Comparison of ENCODE assay signal across 28 cellular contexts in the genomic region with DNA sequence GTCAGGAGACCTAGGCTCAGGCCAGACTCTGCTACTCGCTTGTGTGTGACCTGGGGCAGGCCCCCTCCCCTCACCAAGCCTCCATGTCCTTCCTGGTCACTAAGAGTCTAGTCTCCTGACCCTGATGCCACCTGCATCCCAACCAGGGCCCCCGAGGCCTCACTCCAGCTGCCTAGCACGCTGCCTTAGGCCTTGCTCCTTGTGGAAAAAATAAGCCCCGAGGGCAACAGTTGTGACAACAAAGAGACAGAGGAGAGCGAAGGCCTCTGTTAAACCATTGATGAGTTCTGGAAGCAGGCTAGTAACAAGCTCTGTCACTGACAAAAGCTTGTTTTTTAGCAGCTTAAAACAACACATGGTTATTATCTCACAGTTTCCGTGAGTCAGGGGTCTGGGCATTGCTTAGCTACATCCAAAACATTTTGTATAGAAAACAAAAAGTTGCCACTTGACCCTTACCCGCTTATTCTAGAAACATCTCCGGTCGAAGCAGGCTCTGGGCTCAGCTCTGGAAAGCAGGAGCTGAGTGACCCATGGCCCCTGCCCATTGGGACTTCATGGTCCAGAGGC. TPM values are rescaled to one million over a fixed set of nuclear protein-coding genes. Genes with fewer than 3 reads are reported as not detected.
DNase-seq lines count a peak whose midpoint lies in the region; ATAC-seq, FAIRE-seq and TF ChIP-seq lines count a peak whose summit lies in the region.
"Had no signal": no experiment of that assay in that cellular context is flagged by ENCODE, and none has a peak within 500 bp of the region (broad histone marks: within the 10 kb centered on the region; RNA-seq: fewer than 3 reads in every experiment).

No MANE protein-coding gene starts in this region.

- H4K91ac ChIP-seq in trophoblast cell (ENCODE audit: low read depth, low read length), result no peak overlapping the region

- H3K4ac ChIP-seq in trophoblast cell (ENCODE audit: low read depth, low read length), result no peak overlapping the region

- H3K27ac ChIP-seq in kidney (ENCODE audit: low read depth in 2 of 2, low read length in 2 of 2) (no peak overlapping the region), trophoblast cell (ENCODE audit: low read depth, low read length) (no peak overlapping the region)
- H3K27ac ChIP-seq in effector memory CD4-positive, alpha-beta T cell (ENCODE audit: insufficient read depth, low read length, poor library complexity, severe bottlenecking), result no peak overlapping the region
- no peak overlapping the region for H3K27ac ChIP-seq in CD8-positive, alpha-beta memory T cell (ENCODE audit: low read depth, low read length)
- H3K27ac ChIP-seq: A549; BLaER1 treated with 17β-estradiol and CSF1 and Interleukin-3, amounts not matched to agents 10 nM and 100 nM had no signal

- H2AK5ac ChIP-seq in trophoblast cell (ENCODE audit: low read length), result no peak overlapping the region

- DNase-seq in NCI-H146 (lab: John Stamatoyannopoulos, UW) (peak; percentile 68), chondrocyte (ENCODE audit: low spot score) (peak; percentile 71), kidney (peak; percentile 35), trophoblast cell (peak; percentile 84 to 96)
- DNase-seq in effector memory CD4-positive, alpha-beta T cell, result no peak
- DNase-seq in CD8-positive, alpha-beta memory T cell, result no peak
- DNase-seq: AML-193; Caco-2; CD4-positive, alpha-beta T cell; DMS79; EL; GF-D8; Kasumi-1; NCI-H1092 treated with DMSO at 0.1 percent for 48 hours; NCI-H1436; NCI-H1930; NCI-H2107; NCI-H446; NCI-H524 treated with DMSO at 0.1 percent for 48 hours; NCI-H774 had no signal

- no peaks in the 10 kb centered on the region for H3K9me3 Mint-ChIP-seq in chondrocyte (ENCODE audit: low read depth)
- H3K9me3 Mint-ChIP-seq in CD8-positive, alpha-beta memory T cell, result no peaks in the 10 kb centered on the region
- H3K9me3 Mint-ChIP-seq: CD4-positive, alpha-beta T cell had no signal

- peak overlapping the region; percentile 33 for H3K14ac ChIP-seq in trophoblast cell (ENCODE audit: low read length)

- no peak overlapping the region for H3K27ac Mint-ChIP-seq in chondrocyte (ENCODE audit: unreplicated experiment)
- no peak overlapping the region for H3K27ac Mint-ChIP-seq in CD8-positive, alpha-beta memory T cell
- H3K27ac Mint-ChIP-seq: CD4-positive, alpha-beta T cell had no signal

- TF ChIP-seq CTCF in chondrocyte (IDR thresholded peaks at IDR 0.05) (no peak), kidney (IDR thresholded peaks at IDR 0.05; ENCODE audit: borderline replicate concordance, extremely low read depth, insufficient read depth) (no peak)

- H4K12ac ChIP-seq in trophoblast cell (ENCODE audit: low read depth, low read length), result no peak overlapping the region

- intact Hi-C loops in kidney (cut with DNase I), result no loop called here

- H2BK120ac ChIP-seq in trophoblast cell (ENCODE audit: insufficient read depth, low read length, poor library complexity), result no peak overlapping the region

- H3K23ac ChIP-seq in trophoblast cell (ENCODE audit: low read length), result no peak overlapping the region

- no peak overlapping the region for H4K8ac ChIP-seq in trophoblast cell (ENCODE audit: low read depth, low read length)

- POLR2A ChIA-PET in CD8-positive, alpha-beta memory T cell (lab: Charles Lee), result no interaction called here

- no peak overlapping the region for H3K4me2 ChIP-seq in trophoblast cell (ENCODE audit: low read length)
- H3K4me2 ChIP-seq: A549; BLaER1 treated with 17β-estradiol and CSF1 and Interleukin-3, amounts not matched to agents 10 nM and 100 nM had no signal

- no peak for FAIRE-seq in kidney (lab: Jason Lieb, UNC)
- FAIRE-seq: A549, GM12891, H54, HepG2, RCC 7860 had no signal

- H3K36me3 ChIP-seq in kidney (ENCODE audit: control insufficient read depth in 1 of 2, insufficient read depth in 2 of 2, low read length in 2 of 2), result no peaks in the 10 kb centered on the region
- no peaks in the 10 kb centered on the region for H3K36me3 ChIP-seq in trophoblast cell (ENCODE audit: control insufficient read depth in 1 of 2, insufficient read depth in 2 of 2, low read length in 2 of 2)
- no peaks in the 10 kb centered on the region for H3K36me3 ChIP-seq in effector memory CD4-positive, alpha-beta T cell (ENCODE audit: control insufficient read depth, insufficient read depth, low read length)
- H3K36me3 ChIP-seq in CD8-positive, alpha-beta memory T cell (ENCODE audit: insufficient read depth, low read length), result no peaks in the 10 kb centered on the region
- H3K36me3 ChIP-seq: BLaER1 treated with 17β-estradiol and CSF1 and Interleukin-3, amounts not matched to agents 10 nM and 100 nM had no signal

- CTCF ChIA-PET in CD8-positive, alpha-beta memory T cell (lab: Charles Lee), result interaction anchor here (3.7 kb wide), 1 partner anchor 12 kb away, joined by 14 read pairs; no protein-coding TSS in a partner anchor

- no peak overlapping the region for H3K18ac ChIP-seq in trophoblast cell (ENCODE audit: low read length)

- no peak overlapping the region for H3K4me3 Mint-ChIP-seq in chondrocyte (ENCODE audit: unreplicated experiment)
- H3K4me3 Mint-ChIP-seq in CD8-positive, alpha-beta memory T cell, result no peak overlapping the region
- H3K4me3 Mint-ChIP-seq: CD4-positive, alpha-beta T cell had no signal

- H3K27me3 ChIP-seq in trophoblast cell (ENCODE audit: insufficient read depth, low read length), result no peaks in the 10 kb centered on the region
- no peaks in the 10 kb centered on the region for H3K27me3 ChIP-seq in effector memory CD4-positive, alpha-beta T cell (replicated peaks; ENCODE audit: control insufficient read depth, insufficient read depth, low read length, poor library complexity, severe bottlenecking)
- H3K27me3 ChIP-seq in CD8-positive, alpha-beta memory T cell (ENCODE audit: insufficient read depth, low read length, poor library complexity, severe bottlenecking), result no peaks in the 10 kb centered on the region
- H3K27me3 ChIP-seq: BLaER1 treated with 17β-estradiol and CSF1 and Interleukin-3, amounts not matched to agents 10 nM and 100 nM had no signal

- H2BK12ac ChIP-seq in trophoblast cell (ENCODE audit: low read length), result peak overlapping the region; percentile 8

- WGBS in trophoblast cell (ENCODE audit: extremely low coverage, insufficient coverage, insufficient read length), result no CpG with 5 or more reads among the region's 9 CpGs

- H3K9me3 ChIP-seq in kidney (ENCODE audit: control insufficient read depth in 1 of 2, low read length in 2 of 2), result no peaks in the 10 kb centered on the region
- H3K9me3 ChIP-seq in trophoblast cell (ENCODE audit: insufficient read depth, low read depth, low read length), result no peaks in the 10 kb centered on the region
- H3K9me3 ChIP-seq in effector memory CD4-positive, alpha-beta T cell (ENCODE audit: control insufficient read depth, low read length), result no peaks in the 10 kb centered on the region
- no peaks in the 10 kb centered on the region for H3K9me3 ChIP-seq in CD8-positive, alpha-beta memory T cell (ENCODE audit: low read length)
- H3K9me3 ChIP-seq: A549; BLaER1 treated with 17β-estradiol and CSF1 and Interleukin-3, amounts not matched to agents 10 nM and 100 nM; Caco-2 had no signal

- no peak for ATAC-seq in HG03135 (IDR thresholded peaks at IDR 0.05; ENCODE audit: unreplicated experiment)
- ATAC-seq: A549, SK-N-SH treated with all-trans-retinoic acid at 6 μM for 48 hours had no signal

- no peaks in the 10 kb centered on the region for H3K79me2 ChIP-seq in trophoblast cell (ENCODE audit: control insufficient read depth, insufficient read depth, low read length, poor library complexity)

- H3K27me3 Mint-ChIP-seq in chondrocyte (ENCODE audit: low read depth), result peaks cover 9% of the 10 kb centered on the region
- H3K27me3 Mint-ChIP-seq in CD8-positive, alpha-beta memory T cell, result peaks cover 2 to 4% of the 10 kb centered on the region in 2 donors
- H3K27me3 Mint-ChIP-seq: CD4-positive, alpha-beta T cell had no signal

- peak overlapping the region; percentile 3 for H2BK5ac ChIP-seq in trophoblast cell (ENCODE audit: low read depth, low read length, poor library complexity)

- H3K4me1 ChIP-seq in kidney (ENCODE audit: control insufficient read depth in 1 of 2, insufficient read depth in 1 of 2, low read depth in 1 of 2, low read length in 2 of 2), result no peaks in the 10 kb centered on the region
- peaks cover 19 to 25% of the 10 kb centered on the region in 2 experiments for H3K4me1 ChIP-seq in trophoblast cell (ENCODE audit: control insufficient read depth in 1 of 2, insufficient read depth in 2 of 2, low read length in 2 of 2)
- no peaks in the 10 kb centered on the region for H3K4me1 ChIP-seq in effector memory CD4-positive, alpha-beta T cell (ENCODE audit: control insufficient read depth, insufficient read depth, low read length, poor library complexity, severe bottlenecking)
- H3K4me1 ChIP-seq in CD8-positive, alpha-beta memory T cell (ENCODE audit: insufficient read depth, low read length), result no peaks in the 10 kb centered on the region
- H3K4me1 ChIP-seq: A549; BLaER1 treated with 17β-estradiol and CSF1 and Interleukin-3, amounts not matched to agents 10 nM and 100 nM had no signal

- no peak overlapping the region for H2AFZ ChIP-seq in trophoblast cell (ENCODE audit: insufficient read depth, low read length, poor library complexity)

- no peak overlapping the region for H3K4me3 ChIP-seq in kidney (ENCODE audit: low read length in 2 of 2)
- no peak overlapping the region for H3K4me3 ChIP-seq in trophoblast cell (ENCODE audit: low read depth, low read length)
- H3K4me3 ChIP-seq in effector memory CD4-positive, alpha-beta T cell (ENCODE audit: insufficient read depth, low read depth, low read length, poor library complexity, severe bottlenecking), result no peak overlapping the region
- H3K4me3 ChIP-seq in CD8-positive, alpha-beta memory T cell (ENCODE audit: low read length), result no peak overlapping the region
- H3K4me3 ChIP-seq: A549; BLaER1 treated with 17β-estradiol and CSF1 and Interleukin-3, amounts not matched to agents 10 nM and 100 nM had no signal

- no peak overlapping the region for H3K9ac ChIP-seq in kidney (ENCODE audit: low read length in 2 of 2)
- H3K9ac ChIP-seq in trophoblast cell (ENCODE audit: low read length), result no peak overlapping the region
- H3K9ac ChIP-seq: BLaER1 treated with 17β-estradiol and CSF1 and Interleukin-3, amounts not matched to agents 10 nM and 100 nM had no signal

- peaks cover 4% of the 10 kb centered on the region for H3K79me1 ChIP-seq in trophoblast cell (ENCODE audit: low read length)

- H3K36me3 Mint-ChIP-seq in chondrocyte (ENCODE audit: low read depth), result no peaks in the 10 kb centered on the region
- no peaks in the 10 kb centered on the region for H3K36me3 Mint-ChIP-seq in CD8-positive, alpha-beta memory T cell

- no peaks in the 10 kb centered on the region for H3K4me1 Mint-ChIP-seq in chondrocyte (ENCODE audit: low read depth)
- no peaks in the 10 kb centered on the region for H3K4me1 Mint-ChIP-seq in CD8-positive, alpha-beta memory T cell

RNA-seq across cellular contexts. Expression of gene TBC1D2, which starts 48.2 kb away (rescaled TPM):
- total RNA-seq in chondrocyte, result 24.3 to 30.8 TPM (median 24.5 TPM) in 3 replicates
- total RNA-seq in kidney, result 19.6 TPM
- polyA plus RNA-seq in kidney (ENCODE audit: insufficient read depth, low read depth, low replicate concordance), result 7.7 TPM
- polyA plus RNA-seq in trophoblast cell (2013), result 18.4 and 19.5 TPM in 2 replicates
- total RNA-seq in CD8-positive, alpha-beta memory T cell, result 1 to 10 TPM; 3.3 to 4.8 TPM
- polyA plus RNA-seq in CD8-positive, alpha-beta memory T cell, result 5.6 TPM

Comparison
In these comparisons a context has a peak if more than half of its experiments do, and no peak if none do; other contexts are left out.
1. DNase-seq: peak in NCI-H146 (single experiment), chondrocyte (single experiment), kidney (single experiment) and trophoblast cell (2 of 2); none in effector memory CD4-positive, alpha-beta T cell (0 of 3) and CD8-positive, alpha-beta memory T cell (0 of 5).